In genomic region chr18:23272498-23273232, GRCh38 we compare ENCODE assay signal across 17 cellular contexts.
DNase-seq lines count a peak whose midpoint lies in the region; ATAC-seq, FAIRE-seq and TF ChIP-seq lines count a peak whose summit lies in the region.
"Had no signal": no experiment of that assay in that cellular context is flagged by ENCODE, and none has a peak within 500 bp of the region (broad histone marks: within the 10 kb centered on the region; RNA-seq: fewer than 3 reads in every experiment).

No MANE protein-coding gene starts in this region.

- no peaks in the 10 kb centered on the region for H4K20me1 ChIP-seq in GM23338 (replicated peaks; ENCODE audit: insufficient read depth)
- H4K20me1 ChIP-seq in OCI-LY3 (ENCODE audit: insufficient read depth, low read length) = no peaks in the 10 kb centered on the region
- no peaks in the 10 kb centered on the region for H4K20me1 ChIP-seq in GM12878 (ENCODE audit: control insufficient read depth, insufficient read depth)

- SMC1A ChIA-PET in GM12878 (lab: Charles Lee; ENCODE audit: uncharacterized antibody, unreplicated experiment) = interaction anchor here (1.1 to 3.5 kb wide), 4 partner anchors 11 to 142 kb away, joined by 3 to 23 read pairs (median 4); no protein-coding TSS in a partner anchor

- 73% methylated on average over 11 of the region's 11 CpGs for WGBS in GM12878 (ENCODE audit: insufficient coverage, insufficient replicate concordance, low lambda C conversion rate, missing lambda C conversion rate)

- CTCF ChIA-PET in GM12878 (lab: Yijun Ruan, JAX) = interaction anchor here (1.0 to 1.2 kb wide), 3 partner anchors 8 to 88 kb away, joined by 3 read pairs; no protein-coding TSS in a partner anchor

- H3K9me3 ChIP-seq in OCI-LY3 (ENCODE audit: insufficient read depth, low read length) (peaks cover 39% of the 10 kb centered on the region), GM12878 (replicated peaks; ENCODE audit: control insufficient read depth, insufficient read depth, low read length) (peaks cover 26% of the 10 kb centered on the region)
- H3K9me3 ChIP-seq: BE2C had no signal

- FAIRE-seq in GM12878 (lab: Jason Lieb, UNC) = no peak
- FAIRE-seq: A549, G401.6, H54 had no signal

- H3K4me3 ChIP-seq in GM23338 = no peak overlapping the region
- H3K4me3 ChIP-seq in OCI-LY3 (ENCODE audit: low read length) = peak overlapping the region; percentile 29; the same call in 1 of the 2 replicates
- no peak overlapping the region for H3K4me3 ChIP-seq in GM12878
- H3K4me3 ChIP-seq: A549 had no signal

- H3K27me3 Mint-ChIP-seq in GM23338 (ENCODE audit: insufficient read depth, low read depth, poor library complexity) = peaks cover 14% of the 10 kb centered on the region
- H3K27me3 Mint-ChIP-seq in activated T-cell treated with anti-CD3 and anti-CD28 coated beads, Interleukin-2, amount 50 U/mL, for 4 hours (ENCODE audit: low read depth) = no peaks in the 10 kb centered on the region
- H3K27me3 Mint-ChIP-seq: CD4-positive, alpha-beta memory T cell; IgD-negative memory B cell had no signal

- no peak overlapping the region for H3K27ac Mint-ChIP-seq in GM23338
- H3K27ac Mint-ChIP-seq: CD4-positive, alpha-beta memory T cell had no signal

- ATAC-seq in GM23338 (no peak), GM12878 (peak; percentile 68)
- ATAC-seq in activated T-cell treated with anti-CD3 and anti-CD28 coated beads, Interleukin-2, amount 50 U/mL, for 4 hours = no peak
- ATAC-seq: A549 had no signal

- H3K4me2 ChIP-seq in GM23338 = no peak overlapping the region
- H3K4me2 ChIP-seq in OCI-LY3 (ENCODE audit: low read length) = peak overlapping the region; percentile 45
- H3K4me2 ChIP-seq in GM12878 (ENCODE audit: control insufficient read depth, insufficient read depth) = no peak overlapping the region
- H3K4me2 ChIP-seq: A549 had no signal

- RAD21 ChIA-PET in GM12878 (lab: Charles Lee; ENCODE audit: unreplicated experiment) = interaction anchor here (0.8 to 2.5 kb wide), 5 partner anchors 9 to 33 kb away, joined by 3 to 13 read pairs (median 4); no protein-coding TSS in a partner anchor

- H3K27me3 ChIP-seq in GM23338 (ENCODE audit: insufficient read depth) (no peaks in the 10 kb centered on the region), OCI-LY3 (ENCODE audit: low read depth, low read length) (no peaks in the 10 kb centered on the region), GM12878 (replicated peaks in 1 of 2; ENCODE audit: control insufficient read depth in 2 of 2, insufficient read depth in 2 of 2, low read length in 1 of 2) (no peaks in the 10 kb centered on the region)
- H3K27me3 ChIP-seq: BE2C had no signal

- peaks cover 53% of the 10 kb centered on the region for H3K36me3 Mint-ChIP-seq in GM23338 (ENCODE audit: low read depth)
- H3K36me3 Mint-ChIP-seq in activated T-cell treated with anti-CD3 and anti-CD28 coated beads, Interleukin-2, amount 50 U/mL, for 4 hours (ENCODE audit: insufficient read depth) = peaks cover 10% of the 10 kb centered on the region

- H3K36me3 ChIP-seq in GM23338 (ENCODE audit: insufficient read depth) (0 out of 2 replicates have a peak, but pooled peaks cover 6% of the 10 kb centered on the region), OCI-LY3 (replicated peaks; ENCODE audit: low read depth, low read length) (peaks cover 33% of the 10 kb centered on the region), GM12878 (ENCODE audit: control insufficient read depth in 2 of 2, insufficient read depth in 2 of 2, low read length in 1 of 2) (no peaks in the 10 kb centered on the region; a peak in 1 of 4 replicates)
- H3K36me3 ChIP-seq: BE2C had no signal

- no peak for TF ChIP-seq POLR2A in GM12878 (IDR thresholded peaks at IDR 0.05; ENCODE audit: low read depth, low read length)

- H3K79me2 ChIP-seq in GM23338 (replicated peaks; ENCODE audit: insufficient read depth) (no peaks in the 10 kb centered on the region), OCI-LY3 (ENCODE audit: low read length) (no peaks in the 10 kb centered on the region), GM12878 (ENCODE audit: control insufficient read depth, insufficient read depth, low read length) (no peaks in the 10 kb centered on the region)

- no TSS peak for BruUV-seq in GM12878 (replicated peaks; lab: Mats Ljungman, UMichigan)

- intact Hi-C loops in GM12878 (cut with micrococcal nuclease; ENCODE audit: unreplicated experiment) = no loop called here

- H3K27ac ChIP-seq in GM23338 (ENCODE audit: low read depth) = peak overlapping the region; percentile 16; the same call in 1 of the 2 replicates
- H3K27ac ChIP-seq in OCI-LY3 (ENCODE audit: low read length) = peak overlapping the region; percentile 90
- H3K27ac ChIP-seq in GM12878 (ENCODE audit: control insufficient read depth, insufficient read depth) = no peak overlapping the region
- H3K27ac ChIP-seq: A549, C4-2B had no signal

- POLR2A ChIA-PET in GM12878 (lab: Charles Lee) = interaction anchor here (0.6 to 2.1 kb wide), 7 partner anchors 8 to 48 kb away, joined by 3 to 8 read pairs (median 4); no protein-coding TSS in a partner anchor

- H3K4me1 Mint-ChIP-seq in GM23338 = peaks cover 24% of the 10 kb centered on the region
- peaks cover 5% of the 10 kb centered on the region for H3K4me1 Mint-ChIP-seq in activated T-cell treated with anti-CD3 and anti-CD28 coated beads, Interleukin-2, amount 50 U/mL, for 4 hours (ENCODE audit: low read depth)

- no peak overlapping the region for H3K4me3 Mint-ChIP-seq in GM23338
- no peak overlapping the region for H3K4me3 Mint-ChIP-seq in activated T-cell treated with anti-CD3 and anti-CD28 coated beads, Interleukin-2, amount 50 U/mL, for 4 hours
- H3K4me3 Mint-ChIP-seq: CD4-positive, alpha-beta memory T cell had no signal

- H2AFZ ChIP-seq in GM23338 = peak overlapping the region; percentile 52
- no peak overlapping the region for H2AFZ ChIP-seq in OCI-LY3 (ENCODE audit: low read depth, low read length)
- no peak overlapping the region for H2AFZ ChIP-seq in GM12878 (ENCODE audit: control insufficient read depth, low read depth, low read length)

- H3K9me3 Mint-ChIP-seq in GM23338 = peaks cover 47% of the 10 kb centered on the region
- H3K9me3 Mint-ChIP-seq in activated T-cell treated with anti-CD3 and anti-CD28 coated beads, Interleukin-2, amount 50 U/mL, for 4 hours = peaks cover 27% of the 10 kb centered on the region

- H3K9ac ChIP-seq in OCI-LY3 (ENCODE audit: low read length) = peak overlapping the region; percentile 15; the same call in 1 of the 2 replicates
- H3K9ac ChIP-seq in GM12878 (ENCODE audit: control insufficient read depth, insufficient read depth, low read length) = no peak overlapping the region

- no peaks in the 10 kb centered on the region for H3F3A ChIP-seq in GM23338 (replicated peaks; ENCODE audit: low read depth)

- DNase-seq in GM23338 (ENCODE audit: low spot score) (no peak), GM12878 (ENCODE audit: low read depth, low spot score) (no peak), NCI-H1105 treated with DMSO at 0.1 percent for 48 hours (lab: John Stamatoyannopoulos, UW) (no peak), NCI-H2029 treated with DMSO at 0.1 percent for 48 hours (lab: John Stamatoyannopoulos, UW) (no peak)
- no peak for DNase-seq in activated naive CD4-positive, alpha-beta T cell treated with Interleukin-2 at 50 U/mL for 16 hours
- no peak for DNase-seq in activated T-cell treated with anti-CD3 and anti-CD28 coated beads, Interleukin-2, amount 50 U/mL, for 4 hours
- DNase-seq: BE2C; CD4-positive, alpha-beta memory T cell; DMS79 treated with DMSO at 0.1 percent for 48 hours; EL; KG1 had no signal

- H3K4me1 ChIP-seq in GM23338 (ENCODE audit: insufficient read depth) (peaks cover 12% of the 10 kb centered on the region), OCI-LY3 (ENCODE audit: low read length) (peaks cover 51% of the 10 kb centered on the region), GM12878 (ENCODE audit: control insufficient read depth, insufficient read depth, low read length) (peaks cover 2% of the 10 kb centered on the region)
- H3K4me1 ChIP-seq: A549, BE2C had no signal

- in situ Hi-C loops in GM12878 (cut with MboI) = no loop called here

- no peak for TF ChIP-seq EP300 in GM12878 (IDR thresholded peaks at IDR 0.05; ENCODE audit: borderline replicate concordance in 1 of 2, control insufficient read depth in 1 of 2, low read depth in 2 of 2, low read length in 2 of 2)

- TF ChIP-seq RAD21 in GM12878 (IDR thresholded peaks at IDR 0.05; ENCODE audit: insufficient read depth, low read depth, low read length) = no peak

- H3K9me2 ChIP-seq in GM23338 (ENCODE audit: insufficient read depth) = peaks cover 11% of the 10 kb centered on the region; the same call in 1 of the 2 replicates

- TF ChIP-seq CTCF in GM23338 (conservative IDR thresholded peaks at IDR 0.05; ENCODE audit: low read depth in 2 of 2) (no peak), OCI-LY3 (IDR thresholded peaks at IDR 0.05; ENCODE audit: low read depth, low read length) (no peak), GM12878 (IDR thresholded peaks at IDR 0.05 in 2 of 3, conservative IDR thresholded peaks at IDR 0.05 in 1 of 3; ENCODE audit: control insufficient read depth in 2 of 3, extremely low read depth in 1 of 3, insufficient read depth in 1 of 3, low read depth in 3 of 3, low read length in 3 of 3) (no peak)

TF ChIP-seq in GM23338, 12 proteins besides CTCF, POLR2A, EP300 and RAD21:
- TF ChIP-seq EZH2 (IDR thresholded peaks at IDR 0.05; ENCODE audit: low read depth, unreplicated experiment) (no peak), POLR2AphosphoS5 (IDR thresholded peaks at IDR 0.05; ENCODE audit: low read depth) (no peak)

TF ChIP-seq in GM12878, 131 proteins besides CTCF, POLR2A, EP300 and RAD21:
- TF ChIP-seq ATF3 (IDR thresholded peaks at IDR 0.05; ENCODE audit: borderline replicate concordance, extremely low read depth, low read depth, low read length) (no peak), EGR1 (IDR thresholded peaks at IDR 0.05; ENCODE audit: borderline replicate concordance in 1 of 2, low read depth in 2 of 2, low read length in 2 of 2) (no peak), IKZF2 (IDR thresholded peaks at IDR 0.05) (peak; percentile 10 to 18; a peak in 1 of 4 replicates)
